11 cellular contexts compared by ENCODE assay signal in genomic region chr20:23086931-23087411, GRCh38.
DNase-seq lines count a peak whose midpoint lies in the region; ATAC-seq, FAIRE-seq and TF ChIP-seq lines count a peak whose summit lies in the region.
"Had no signal": no experiment of that assay in that cellular context is flagged by ENCODE, and none has a peak within 500 bp of the region (broad histone marks: within the 10 kb centered on the region; RNA-seq: fewer than 3 reads in every experiment).

No MANE protein-coding gene starts in this region.

- H3K9ac ChIP-seq in stomach smooth muscle (ENCODE audit: low read length in 2 of 2) = peak overlapping the region; percentile 8 to 13

- H3K4me1 Mint-ChIP-seq in dendritic cell treated with granulocyte-macrophage colony-stimulating factor and Interleukin-4, amounts not matched to agents 40 ng/mL and 50 ng/mL, for 4 days (ENCODE audit: low read depth) = peaks cover 89% of the 10 kb centered on the region

- ATAC-seq in GM18498 (IDR thresholded peaks at IDR 0.05; ENCODE audit: unreplicated experiment) = no peak

- H3K4me3 Mint-ChIP-seq in dendritic cell treated with granulocyte-macrophage colony-stimulating factor and Interleukin-4, amounts not matched to agents 40 ng/mL and 50 ng/mL, for 4 days = peak overlapping the region; percentile 79

- no peak for FAIRE-seq in H54 (lab: Jason Lieb, UNC)

- H3K4me1 ChIP-seq in stomach smooth muscle (ENCODE audit: control insufficient read depth, insufficient read depth, low read length) = peaks cover 20% of the 10 kb centered on the region

- no peaks in the 10 kb centered on the region for H3K36me3 ChIP-seq in stomach smooth muscle (ENCODE audit: control insufficient read depth in 2 of 2, insufficient read depth in 2 of 2, low read length in 2 of 2)
- H3K36me3 ChIP-seq: MG63 had no signal

- H3K9me3 Mint-ChIP-seq in dendritic cell treated with granulocyte-macrophage colony-stimulating factor and Interleukin-4, amounts not matched to agents 40 ng/mL and 50 ng/mL, for 4 days = no peaks in the 10 kb centered on the region
- H3K9me3 Mint-ChIP-seq: activated naive CD4-positive, alpha-beta T cell treated with anti-CD3 and anti-CD28 coated beads, Interleukin-2, amount 50 U/mL, for 72 hours had no signal

- TF ChIP-seq POLR2A in H54 (IDR thresholded peaks at IDR 0.05; ENCODE audit: low read depth, low read length) = no peak

- peak overlapping the region; percentile 70 for H3K27ac ChIP-seq in stomach smooth muscle (ENCODE audit: low read length)

- peak overlapping the region; percentile 98 for H3K27ac Mint-ChIP-seq in dendritic cell treated with granulocyte-macrophage colony-stimulating factor and Interleukin-4, amounts not matched to agents 40 ng/mL and 50 ng/mL, for 4 days

- no peaks in the 10 kb centered on the region for H3K27me3 ChIP-seq in stomach smooth muscle (ENCODE audit: control insufficient read depth in 1 of 2, insufficient read depth in 2 of 2, low read length in 2 of 2)
- H3K27me3 ChIP-seq: MG63 had no signal

- intact Hi-C loops in dendritic cell treated with granulocyte-macrophage colony-stimulating factor and Interleukin-4, amounts not matched to agents 40 ng/mL and 50 ng/mL, for 4 days (cut with micrococcal nuclease) = loop anchor here (2.0 to 5.0 kb wide), 4 partner anchors 16 to 60 kb away; no protein-coding TSS in a partner anchor

- H3K27me3 Mint-ChIP-seq in dendritic cell treated with granulocyte-macrophage colony-stimulating factor and Interleukin-4, amounts not matched to agents 40 ng/mL and 50 ng/mL, for 4 days = no peaks in the 10 kb centered on the region

- H3K36me3 Mint-ChIP-seq in dendritic cell treated with granulocyte-macrophage colony-stimulating factor and Interleukin-4, amounts not matched to agents 40 ng/mL and 50 ng/mL, for 4 days (ENCODE audit: low read depth) = peaks cover 6% of the 10 kb centered on the region
- H3K36me3 Mint-ChIP-seq: activated naive CD4-positive, alpha-beta T cell treated with anti-CD3 and anti-CD28 coated beads, Interleukin-2, amount 50 U/mL, for 72 hours had no signal

- peak overlapping the region in 1 of 2 donors; percentile 54 for H3K4me3 ChIP-seq in stomach smooth muscle (ENCODE audit: low read length in 2 of 2)
- H3K4me3 ChIP-seq: MG63 had no signal

- peak; percentile 73 for DNase-seq in NOMO-1 treated with DMSO at 0.1 percent for 48 hours (lab: John Stamatoyannopoulos, UW; ENCODE audit: unreplicated experiment)
- DNase-seq in medulla oblongata (ENCODE audit: extremely low spot score) = peak; percentile 42
- DNase-seq in SHP77 (lab: John Stamatoyannopoulos, UW) = no peak
- DNase-seq in H54 (ENCODE audit: insufficient read length, low spot score) = no peak
- DNase-seq in activated naive CD4-positive, alpha-beta T cell treated with anti-CD3 and anti-CD28 coated beads, Interleukin-2, amount 50 U/mL, for 16 hours = no peak
- DNase-seq: activated CD4-positive, CD25-positive, alpha-beta regulatory T cell treated with anti-CD3 and anti-CD28 coated beads, Interleukin-2, amount 50 U/mL, for 72 hours; MG63 had no signal

- H3K9me3 ChIP-seq in stomach smooth muscle (ENCODE audit: control insufficient read depth in 2 of 2, low read length in 2 of 2) = no peaks in the 10 kb centered on the region
- H3K9me3 ChIP-seq: MG63 had no signal

Comparison
In these comparisons a context has a peak if more than half of its experiments do, and no peak if none do; other contexts are left out.
1. DNase-seq: peak in NOMO-1 treated with DMSO at 0.1 percent for 48 hours (single experiment) and medulla oblongata (single experiment); none in SHP77 (0 of 2), H54 (single experiment) and activated naive CD4-positive, alpha-beta T cell treated with anti-CD3 and anti-CD28 coated beads, Interleukin-2, amount 50 U/mL, for 16 hours (single experiment).